Comparison of ENCODE assay signal across 1 cellular context in genomic region chrX:124045109-124045508, GRCh38.
TF ChIP-seq lines count a peak whose summit lies in the region.

No MANE protein-coding gene starts in this region.

TF ChIP-seq in IMR-90, 13 proteins besides CTCF, POLR2A, EP300 and RAD21 (continued from another document):
- no peak for TF ChIP-seq BHLHE40 (IDR thresholded peaks at IDR 0.05; ENCODE audit: low read depth, low read length)
- no peak for TF ChIP-seq FOS (IDR thresholded peaks at IDR 0.05; ENCODE audit: low read depth, low read length)
- TF ChIP-seq MAZ (IDR thresholded peaks at IDR 0.05; ENCODE audit: borderline replicate concordance, low read depth, low read length): no peak
- no peak for TF ChIP-seq RFX5 (IDR thresholded peaks at IDR 0.05; ENCODE audit: low read depth, low read length)
- TF ChIP-seq CEBPB (IDR thresholded peaks at IDR 0.05; ENCODE audit: low read depth, low read length): no peak
- no peak for TF ChIP-seq SMC3 (IDR thresholded peaks at IDR 0.05; ENCODE audit: low read depth, low read length)
- no peak for TF ChIP-seq MAFK (IDR thresholded peaks at IDR 0.05; ENCODE audit: low read depth, low read length)
- TF ChIP-seq USF2 (IDR thresholded peaks at IDR 0.05; ENCODE audit: low read depth, low read length): no peak
- no peak for TF ChIP-seq NFE2L2 (IDR thresholded peaks at IDR 0.05; ENCODE audit: low read depth, low read length)
- no peak for TF ChIP-seq CHD1 (IDR thresholded peaks at IDR 0.05; ENCODE audit: low read depth, low read length)
- no peak for TF ChIP-seq MXI1 (IDR thresholded peaks at IDR 0.05; ENCODE audit: borderline replicate concordance, low read depth, low read length)
